Comparison of ENCODE assay signal across 16 cellular contexts in the genomic region with DNA sequence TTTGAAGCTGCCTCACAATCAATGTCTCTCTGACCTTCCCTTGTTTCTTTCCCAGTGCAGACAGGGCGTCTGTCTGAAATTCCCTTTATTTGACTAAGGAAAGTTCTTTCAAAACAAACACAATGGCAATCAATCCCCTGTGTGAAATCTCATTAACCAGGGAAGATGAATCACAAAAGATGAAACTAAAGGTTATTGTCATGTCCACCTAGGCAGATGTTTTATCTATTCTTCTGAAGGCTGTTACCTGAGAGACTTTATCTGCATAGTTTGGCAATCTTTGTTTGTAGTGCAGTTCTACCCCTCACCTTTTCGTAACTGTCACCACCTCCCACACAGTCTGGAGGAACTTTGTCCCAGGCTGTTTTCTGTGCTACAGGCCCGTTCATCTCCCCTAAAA.
DNase-seq lines count a peak whose midpoint lies in the region; ATAC-seq and TF ChIP-seq lines count a peak whose summit lies in the region.
"Had no signal": no experiment of that assay in that cellular context is flagged by ENCODE, and none has a peak within 500 bp of the region (broad histone marks: within the 10 kb centered on the region; RNA-seq: fewer than 3 reads in every experiment).

No MANE protein-coding gene starts in this region.

- CTCF ChIA-PET in MCF 10A (lab: Yijun Ruan, JAX), result no interaction called here

- DNase-seq in ELF-1 (ENCODE audit: low read depth, low spot score), result peak; percentile 32
- DNase-seq in HuH-7.5 (ENCODE audit: low spot score), result peak; percentile 6
- DNase-seq in iPS DF 19.7 (ENCODE audit: low read depth, low spot score), result peak; percentile 88
- DNase-seq in right lobe of liver, result no peak
- no peak for DNase-seq in prostate gland (ENCODE audit: low spot score)
- no peak for DNase-seq in activated naive CD8-positive, alpha-beta T cell treated with anti-CD3 and anti-CD28 coated beads for 36 hours
- no peak for DNase-seq in MCF 10A (ENCODE audit: unreplicated experiment)
- no peak for DNase-seq in AG08395 (ENCODE audit: low spot score)
- DNase-seq: DMS153, EL, Karpas-422, NCI-H1105 treated with DMSO at 0.1 percent for 48 hours, NCI-H187, NCI-H446 treated with DMSO at 0.1 percent for 48 hours, NCI-H774 had no signal

- no peak for TF ChIP-seq POLR2A in right lobe of liver (IDR thresholded peaks at IDR 0.05)
- no peak for TF ChIP-seq POLR2A in prostate gland (IDR thresholded peaks at IDR 0.05)

- WGBS in right lobe of liver (ENCODE audit: insufficient coverage, low coverage, low lambda C conversion rate, missing lambda C conversion rate), result 19% methylated on average over 3 of the region's 3 CpGs
- 37% methylated on average over 3 of the region's 3 CpGs for WGBS in prostate gland

- TF ChIP-seq CTCF in right lobe of liver (IDR thresholded peaks at IDR 0.05), result no peak
- TF ChIP-seq CTCF in prostate gland (IDR thresholded peaks at IDR 0.05), result no peak
- no peak for TF ChIP-seq CTCF in MCF 10A (IDR thresholded peaks at IDR 0.05; ENCODE audit: unreplicated experiment)

- H3K4me1 Mint-ChIP-seq in activated naive CD8-positive, alpha-beta T cell treated with anti-CD3 and anti-CD28 coated beads for 36 hours, result no peaks in the 10 kb centered on the region
- no peaks in the 10 kb centered on the region for H3K4me1 Mint-ChIP-seq in MCF 10A (ENCODE audit: insufficient read depth, unreplicated experiment)

- H3K36me3 ChIP-seq in right lobe of liver (no peaks in the 10 kb centered on the region), prostate gland (no peaks in the 10 kb centered on the region)

- H3K9me3 Mint-ChIP-seq in activated naive CD8-positive, alpha-beta T cell treated with anti-CD3 and anti-CD28 coated beads for 36 hours, result no peaks in the 10 kb centered on the region
- H3K9me3 Mint-ChIP-seq in MCF 10A (ENCODE audit: unreplicated experiment), result peaks cover 5% of the 10 kb centered on the region

- no peaks in the 10 kb centered on the region for H3K9me3 ChIP-seq in right lobe of liver
- no peaks in the 10 kb centered on the region for H3K9me3 ChIP-seq in prostate gland

- peak; percentile 50 to 86 (median 79) for ATAC-seq in right lobe of liver

- H3K27ac ChIP-seq in right lobe of liver, result no peak overlapping the region
- no peak overlapping the region for H3K27ac ChIP-seq in prostate gland
- H3K27ac ChIP-seq: C4-2B had no signal

- no peaks in the 10 kb centered on the region for H3K27me3 ChIP-seq in right lobe of liver
- no peaks in the 10 kb centered on the region for H3K27me3 ChIP-seq in prostate gland (replicated peaks; ENCODE audit: insufficient read depth)

- POLR2A ChIA-PET in MCF 10A (lab: Yijun Ruan, JAX), result no interaction called here

- no peaks in the 10 kb centered on the region for H3K36me3 Mint-ChIP-seq in activated naive CD8-positive, alpha-beta T cell treated with anti-CD3 and anti-CD28 coated beads for 36 hours
- H3K36me3 Mint-ChIP-seq in MCF 10A (ENCODE audit: insufficient read depth, unreplicated experiment), result no peaks in the 10 kb centered on the region

- no TSS peak for BruUV-seq in MCF 10A (replicated peaks; lab: Mats Ljungman, UMichigan)

- H3K4me1 ChIP-seq in right lobe of liver (no peaks in the 10 kb centered on the region), prostate gland (replicated peaks) (no peaks in the 10 kb centered on the region)

- no peak overlapping the region for H3K4me3 Mint-ChIP-seq in activated naive CD8-positive, alpha-beta T cell treated with anti-CD3 and anti-CD28 coated beads for 36 hours
- no peak overlapping the region for H3K4me3 Mint-ChIP-seq in MCF 10A (ENCODE audit: unreplicated experiment)

- intact Hi-C loops in right lobe of liver (cut with DNase I), result no loop called here
- intact Hi-C loops in prostate gland (cut with DNase I), result no loop called here
- intact Hi-C loops in MCF 10A (cut with micrococcal nuclease), result no loop called here

- H3K27ac Mint-ChIP-seq in activated naive CD8-positive, alpha-beta T cell treated with anti-CD3 and anti-CD28 coated beads for 36 hours, result no peak overlapping the region
- no peak overlapping the region for H3K27ac Mint-ChIP-seq in MCF 10A (ENCODE audit: low read depth, unreplicated experiment)

- H3K4me3 ChIP-seq in right lobe of liver, result no peak overlapping the region
- no peak overlapping the region for H3K4me3 ChIP-seq in prostate gland

- H3K27me3 Mint-ChIP-seq in activated naive CD8-positive, alpha-beta T cell treated with anti-CD3 and anti-CD28 coated beads for 36 hours, result no peaks in the 10 kb centered on the region
- no peaks in the 10 kb centered on the region for H3K27me3 Mint-ChIP-seq in MCF 10A (ENCODE audit: insufficient read depth, unreplicated experiment)

Comparison
In these comparisons a context has a peak if more than half of its experiments do, and no peak if none do; other contexts are left out.
1. DNase-seq: peak in ELF-1 (single experiment), HuH-7.5 (single experiment) and iPS DF 19.7 (single experiment); none in right lobe of liver (0 of 3), prostate gland (single experiment), activated naive CD8-positive, alpha-beta T cell treated with anti-CD3 and anti-CD28 coated beads for 36 hours (single experiment), MCF 10A (single experiment) and AG08395 (single experiment).